In the genomic region with DNA sequence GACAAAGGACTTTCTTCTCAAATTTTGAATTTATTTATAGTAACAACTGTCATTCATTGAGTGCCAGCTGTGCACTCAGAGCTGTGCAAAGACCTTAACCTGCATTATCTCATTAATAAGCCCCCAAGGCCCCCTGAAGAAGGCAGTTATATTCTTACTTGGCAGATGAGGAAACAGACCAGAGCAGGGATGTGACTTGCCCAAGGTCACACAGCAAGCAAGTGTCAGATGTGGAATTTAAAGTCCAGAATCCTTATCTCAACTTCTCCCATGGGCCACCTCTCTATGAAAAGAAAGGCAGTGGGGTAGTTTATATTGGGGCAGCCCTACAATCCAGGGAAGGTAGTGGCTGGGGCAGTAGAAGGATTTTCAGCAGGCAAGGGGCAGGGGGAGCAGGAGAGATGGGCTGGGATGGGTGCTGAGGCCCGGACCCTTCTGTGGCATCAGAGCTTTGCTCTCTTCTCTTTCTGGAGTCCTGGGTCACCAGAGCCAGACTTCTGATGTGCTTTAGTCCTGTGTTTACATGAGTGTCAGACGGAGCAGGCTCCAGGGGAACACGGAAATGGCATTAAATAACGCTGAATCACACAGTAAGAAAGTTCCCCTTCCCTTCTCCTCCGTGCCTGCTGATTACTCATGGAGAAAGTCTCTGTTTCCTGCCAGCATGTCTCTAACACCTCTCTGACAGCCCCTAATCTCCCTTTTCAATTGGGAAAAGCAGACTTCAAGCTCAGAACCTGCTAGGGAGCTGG, we compare ENCODE assay signal across 8 cellular contexts. TPM values are rescaled to one million over a fixed set of nuclear protein-coding genes. Genes with fewer than 3 reads are reported as not detected.
DNase-seq lines count a peak whose midpoint lies in the region; ATAC-seq and TF ChIP-seq lines count a peak whose summit lies in the region.

No MANE protein-coding gene starts in this region.

- TF ChIP-seq CTCF in adrenal gland (IDR thresholded peaks at IDR 0.05): no peak

- H3K36me3 ChIP-seq in adrenal gland (replicated peaks in 1 of 2): no peaks in the 10 kb centered on the region

- H3K4me1 ChIP-seq in adrenal gland (replicated peaks in 1 of 2): peaks cover 0 to 21% of the 10 kb centered on the region in 2 donors

- H3K27me3 ChIP-seq in adrenal gland: no peaks in the 10 kb centered on the region

- TF ChIP-seq POLR2A in adrenal gland (IDR thresholded peaks at IDR 0.05): no peak

- DNase-seq in CD1c-positive myeloid dendritic cell (ENCODE audit: extremely low spot score) (peak; percentile 73), adrenal gland (peak in 6 of 7 donors; percentile 39 to 67 (median 55)), kidney glomerular epithelial cell (lab: John Stamatoyannopoulos, UW) (peak; percentile 98), superior temporal gyrus (ENCODE audit: extremely low spot score) (peak; percentile 40), NCI-H146 (lab: John Stamatoyannopoulos, UW) (no peak), NCI-H1048 (lab: John Stamatoyannopoulos, UW) (no peak)

- TF ChIP-seq RAD21 in Ishikawa (IDR thresholded peaks at IDR 0.05; ENCODE audit: low read depth): no peak

- TF ChIP-seq EP300 in Ishikawa (IDR thresholded peaks at IDR 0.05; ENCODE audit: borderline replicate concordance): peak; percentile 72; the same call in 1 of the 2 replicates

- WGBS in adrenal gland, 4 donors: 3 to 17% (median 9%) methylated on average over 5 of the region's 5 CpGs

- intact Hi-C loops in adrenal gland (cut with DNase I): no loop called here

- H3K4me3 ChIP-seq in adrenal gland: no peak overlapping the region

- H3K27ac ChIP-seq in adrenal gland: peak overlapping the region in 3 of 5 donors; percentile 48 to 69 (median 63)

- no peaks in the 10 kb centered on the region for H3K9me3 ChIP-seq in adrenal gland (replicated peaks in 1 of 3)

- no peak for ATAC-seq in HG03521 (IDR thresholded peaks at IDR 0.05; ENCODE audit: unreplicated experiment)

TF ChIP-seq in Ishikawa, 13 proteins besides CTCF, POLR2A, EP300 and RAD21:
- TF ChIP-seq, protein P1, sequence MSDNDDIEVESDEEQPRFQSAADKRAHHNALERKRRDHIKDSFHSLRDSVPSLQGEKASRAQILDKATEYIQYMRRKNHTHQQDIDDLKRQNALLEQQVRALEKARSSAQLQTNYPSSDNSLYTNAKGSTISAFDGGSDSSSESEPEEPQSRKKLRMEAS (IDR thresholded peaks at IDR 0.05): 0 out of 2 replicates have a peak, but pooled peaks have one; percentile 51
- no peak for TF ChIP-seq CREB1 (IDR thresholded peaks at IDR 0.05; ENCODE audit: low read depth)
- peak; percentile 32; the same call in 1 of the 2 replicates for TF ChIP-seq FOXM1 (IDR thresholded peaks at IDR 0.05; ENCODE audit: borderline replicate concordance, low read depth)
- no peak; the same call in 1 of the 2 replicates for TF ChIP-seq YY1 (IDR thresholded peaks at IDR 0.05; ENCODE audit: low read depth)
- TF ChIP-seq, protein P2, sequence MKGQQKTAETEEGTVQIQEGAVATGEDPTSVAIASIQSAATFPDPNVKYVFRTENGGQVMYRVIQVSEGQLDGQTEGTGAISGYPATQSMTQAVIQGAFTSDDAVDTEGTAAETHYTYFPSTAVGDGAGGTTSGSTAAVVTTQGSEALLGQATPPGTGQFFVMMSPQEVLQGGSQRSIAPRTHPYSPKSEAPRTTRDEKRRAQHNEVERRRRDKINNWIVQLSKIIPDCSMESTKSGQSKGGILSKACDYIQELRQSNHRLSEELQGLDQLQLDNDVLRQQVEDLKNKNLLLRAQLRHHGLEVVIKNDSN (IDR thresholded peaks at IDR 0.05): no peak
- TF ChIP-seq NFIC (IDR thresholded peaks at IDR 0.05): peak; percentile 42
- TF ChIP-seq, protein P3, sequence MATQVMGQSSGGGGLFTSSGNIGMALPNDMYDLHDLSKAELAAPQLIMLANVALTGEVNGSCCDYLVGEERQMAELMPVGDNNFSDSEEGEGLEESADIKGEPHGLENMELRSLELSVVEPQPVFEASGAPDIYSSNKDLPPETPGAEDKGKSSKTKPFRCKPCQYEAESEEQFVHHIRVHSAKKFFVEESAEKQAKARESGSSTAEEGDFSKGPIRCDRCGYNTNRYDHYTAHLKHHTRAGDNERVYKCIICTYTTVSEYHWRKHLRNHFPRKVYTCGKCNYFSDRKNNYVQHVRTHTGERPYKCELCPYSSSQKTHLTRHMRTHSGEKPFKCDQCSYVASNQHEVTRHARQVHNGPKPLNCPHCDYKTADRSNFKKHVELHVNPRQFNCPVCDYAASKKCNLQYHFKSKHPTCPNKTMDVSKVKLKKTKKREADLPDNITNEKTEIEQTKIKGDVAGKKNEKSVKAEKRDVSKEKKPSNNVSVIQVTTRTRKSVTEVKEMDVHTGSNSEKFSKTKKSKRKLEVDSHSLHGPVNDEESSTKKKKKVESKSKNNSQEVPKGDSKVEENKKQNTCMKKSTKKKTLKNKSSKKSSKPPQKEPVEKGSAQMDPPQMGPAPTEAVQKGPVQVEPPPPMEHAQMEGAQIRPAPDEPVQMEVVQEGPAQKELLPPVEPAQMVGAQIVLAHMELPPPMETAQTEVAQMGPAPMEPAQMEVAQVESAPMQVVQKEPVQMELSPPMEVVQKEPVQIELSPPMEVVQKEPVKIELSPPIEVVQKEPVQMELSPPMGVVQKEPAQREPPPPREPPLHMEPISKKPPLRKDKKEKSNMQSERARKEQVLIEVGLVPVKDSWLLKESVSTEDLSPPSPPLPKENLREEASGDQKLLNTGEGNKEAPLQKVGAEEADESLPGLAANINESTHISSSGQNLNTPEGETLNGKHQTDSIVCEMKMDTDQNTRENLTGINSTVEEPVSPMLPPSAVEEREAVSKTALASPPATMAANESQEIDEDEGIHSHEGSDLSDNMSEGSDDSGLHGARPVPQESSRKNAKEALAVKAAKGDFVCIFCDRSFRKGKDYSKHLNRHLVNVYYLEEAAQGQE (IDR thresholded peaks at IDR 0.05; ENCODE audit: low read depth): no peak
- peak; percentile 72 for TF ChIP-seq TCF12 (IDR thresholded peaks at IDR 0.05; ENCODE audit: low read depth)
- TF ChIP-seq CEBPB (IDR thresholded peaks at IDR 0.05): no peak
- no peak for TF ChIP-seq TAF1 (IDR thresholded peaks at IDR 0.05; ENCODE audit: low read depth)
- no peak for TF ChIP-seq EGR1 (IDR thresholded peaks at IDR 0.05)
- peak; percentile 55; the same call in 1 of the 2 replicates for TF ChIP-seq TEAD4 (IDR thresholded peaks at IDR 0.05)
- peak; percentile 21; the same call in 1 of the 2 replicates for TF ChIP-seq ZBTB7A (IDR thresholded peaks at IDR 0.05; ENCODE audit: low read depth)

RNA-seq across cellular contexts. Expression of a gene that starts 39.5 kb away (rescaled TPM):
- 10 to 100 TPM in 1 of 8 donors, 1 to 10 TPM in 7; 2.5 to 10.3 (median 6.2) TPM for total RNA-seq in adrenal gland
- 1 to 10 TPM in 1 of 3 donors, under 1 TPM in 2; 0.67 to 1.3 (median 0.84) TPM for polyA plus RNA-seq in adrenal gland

Comparison
In these comparisons a context has a peak if more than half of its experiments do, and no peak if none do; other contexts are left out.
1. DNase-seq: peak in CD1c-positive myeloid dendritic cell (single experiment), adrenal gland (6 of 7), kidney glomerular epithelial cell (single experiment) and superior temporal gyrus (single experiment); none in NCI-H146 (single experiment) and NCI-H1048 (single experiment).